In the genomic region with DNA sequence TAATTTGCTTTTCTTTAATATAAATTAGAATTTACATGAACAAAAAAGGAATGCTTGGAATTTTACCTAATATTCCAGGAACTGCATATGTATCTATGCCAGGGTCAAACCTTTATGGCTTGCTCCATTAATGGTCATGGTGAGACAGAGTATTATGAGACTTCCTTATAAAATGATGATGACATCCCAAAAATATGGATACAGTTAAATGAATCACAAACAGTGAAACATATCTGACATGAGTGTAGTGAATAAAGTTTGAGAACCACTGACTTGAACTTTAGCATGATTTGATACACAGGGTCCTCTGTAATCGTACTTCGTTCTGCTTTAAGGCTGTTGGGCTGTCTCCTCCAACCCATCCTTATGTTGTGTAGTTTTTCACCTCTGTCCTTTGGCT, we compare ENCODE assay signal across 22 cellular contexts. TPM values are rescaled to one million over a fixed set of nuclear protein-coding genes. Genes with fewer than 3 reads are reported as not detected.
DNase-seq lines count a peak whose midpoint lies in the region; ATAC-seq and TF ChIP-seq lines count a peak whose summit lies in the region.
"Had no signal": no experiment of that assay in that cellular context is flagged by ENCODE, and none has a peak within 500 bp of the region (broad histone marks: within the 10 kb centered on the region; RNA-seq: fewer than 3 reads in every experiment).

No MANE protein-coding gene starts in this region.

- H3K79me2 ChIP-seq in OCI-LY7 (ENCODE audit: insufficient read depth, low read depth, low read length) = no peaks in the 10 kb centered on the region

- H3K4me3 ChIP-seq in OCI-LY7 (ENCODE audit: low read depth, low read length, poor library complexity, severe bottlenecking) = no peak overlapping the region
- H3K4me3 ChIP-seq: Peyer's patch, prostate gland had no signal

- CTCF ChIA-PET in activated CD8-positive, alpha-beta T cell treated with anti-CD3 and anti-CD28 coated beads for 36 hours (lab: Charles Lee) = no interaction called here
- CTCF ChIA-PET in activated CD8-positive, alpha-beta T cell treated with anti-CD3 and anti-CD28 coated beads, Interleukin-2, amount 10 ng/mL, durations not matched to agents 7 days and 5 days (lab: Charles Lee) = no interaction called here
- CTCF ChIA-PET in OCI-LY7 (lab: Charles Lee; ENCODE audit: unreplicated experiment) = no interaction called here

- no peak overlapping the region for H3K4me2 ChIP-seq in OCI-LY7 (ENCODE audit: low read length)

- intact Hi-C loops in activated CD8-positive, alpha-beta T cell treated with anti-CD3 and anti-CD28 coated beads for 36 hours (cut with micrococcal nuclease) = no loop called here
- intact Hi-C loops in OCI-LY7 (cut with micrococcal nuclease; ENCODE audit: unreplicated experiment) = no loop called here

- no peaks in the 10 kb centered on the region for H3K9me2 ChIP-seq in OCI-LY7 (ENCODE audit: insufficient read depth, low read length)

- no peaks in the 10 kb centered on the region for H3K4me1 ChIP-seq in OCI-LY7 (ENCODE audit: insufficient read depth, low read length, poor library complexity, severe bottlenecking)
- H3K4me1 ChIP-seq: Peyer's patch, prostate gland had no signal

- no peaks in the 10 kb centered on the region for H3K9me3 Mint-ChIP-seq in activated CD8-positive, alpha-beta T cell treated with anti-CD3 and anti-CD28 coated beads for 36 hours
- H3K9me3 Mint-ChIP-seq in activated CD8-positive, alpha-beta T cell treated with anti-CD3 and anti-CD28 coated beads, Interleukin-2, amount 10 ng/mL, durations not matched to agents 7 days and 5 days (ENCODE audit: insufficient read depth) = no peaks in the 10 kb centered on the region
- H3K9me3 Mint-ChIP-seq in endothelial cell (ENCODE audit: unreplicated experiment) = no peaks in the 10 kb centered on the region
- no peaks in the 10 kb centered on the region for H3K9me3 Mint-ChIP-seq in stimulated activated effector memory CD8-positive, alpha-beta T cell treated with anti-CD3 and anti-CD28 coated beads, Interleukin-12 subunit alpha, Interleukin-12 subunit beta, amount 100 ng/mL, for 72 hours
- H3K9me3 Mint-ChIP-seq: activated naive CD8-positive, alpha-beta T cell treated with anti-CD3 and anti-CD28 coated beads, Interleukin-2, amount 50 U/mL, for 24 hours; activated T-cell treated with anti-CD3 and anti-CD28 coated beads, Interleukin-2, amount 50 U/mL, for 4 hours; immature natural killer cell; natural killer cell treated with Interleukin-12 subunit alpha and Interleukin-12 subunit beta and Interleukin-15 and Interleukin-18, amount 100 ng/mL, for 72 hours; type B pancreatic cell had no signal

- no peak overlapping the region for H2AFZ ChIP-seq in OCI-LY7 (ENCODE audit: low read length)

- H3K27me3 Mint-ChIP-seq in activated CD8-positive, alpha-beta T cell treated with anti-CD3 and anti-CD28 coated beads for 36 hours = no peaks in the 10 kb centered on the region
- no peaks in the 10 kb centered on the region for H3K27me3 Mint-ChIP-seq in activated CD8-positive, alpha-beta T cell treated with anti-CD3 and anti-CD28 coated beads, Interleukin-2, amount 10 ng/mL, durations not matched to agents 7 days and 5 days (ENCODE audit: low read depth)
- H3K27me3 Mint-ChIP-seq in endothelial cell (ENCODE audit: unreplicated experiment) = peaks cover 1% of the 10 kb centered on the region
- H3K27me3 Mint-ChIP-seq: activated naive CD8-positive, alpha-beta T cell treated with anti-CD3 and anti-CD28 coated beads, Interleukin-2, amount 50 U/mL, for 24 hours; natural killer cell treated with Interleukin-12 subunit alpha and Interleukin-12 subunit beta and Interleukin-15 and Interleukin-18, amount 100 ng/mL, for 72 hours; type B pancreatic cell had no signal

- peaks cover 36% of the 10 kb centered on the region for H3K36me3 ChIP-seq in OCI-LY7 (ENCODE audit: insufficient read depth, low read length)
- H3K36me3 ChIP-seq: prostate gland had no signal

- H3K27ac ChIP-seq in OCI-LY7 (ENCODE audit: low read depth, low read length, poor library complexity, severe bottlenecking) = no peak overlapping the region
- H3K27ac ChIP-seq: Peyer's patch, prostate gland had no signal

- no peaks in the 10 kb centered on the region for H3K4me1 Mint-ChIP-seq in activated CD8-positive, alpha-beta T cell treated with anti-CD3 and anti-CD28 coated beads for 36 hours (ENCODE audit: low read depth)
- H3K4me1 Mint-ChIP-seq in activated CD8-positive, alpha-beta T cell treated with anti-CD3 and anti-CD28 coated beads, Interleukin-2, amount 10 ng/mL, durations not matched to agents 7 days and 5 days (ENCODE audit: low read depth) = peaks cover 6% of the 10 kb centered on the region
- peaks cover 3% of the 10 kb centered on the region for H3K4me1 Mint-ChIP-seq in endothelial cell (ENCODE audit: unreplicated experiment)
- peaks cover 5% of the 10 kb centered on the region for H3K4me1 Mint-ChIP-seq in stimulated activated effector memory CD8-positive, alpha-beta T cell treated with anti-CD3 and anti-CD28 coated beads, Interleukin-12 subunit alpha, Interleukin-12 subunit beta, amount 100 ng/mL, for 72 hours
- H3K4me1 Mint-ChIP-seq: activated naive CD8-positive, alpha-beta T cell treated with anti-CD3 and anti-CD28 coated beads, Interleukin-2, amount 50 U/mL, for 24 hours had no signal

- peaks cover 13% of the 10 kb centered on the region for H3K36me3 Mint-ChIP-seq in activated CD8-positive, alpha-beta T cell treated with anti-CD3 and anti-CD28 coated beads for 36 hours (ENCODE audit: low read depth)
- peaks cover 13% of the 10 kb centered on the region for H3K36me3 Mint-ChIP-seq in activated CD8-positive, alpha-beta T cell treated with anti-CD3 and anti-CD28 coated beads, Interleukin-2, amount 10 ng/mL, durations not matched to agents 7 days and 5 days (ENCODE audit: low read depth)
- peaks cover 22% of the 10 kb centered on the region for H3K36me3 Mint-ChIP-seq in endothelial cell (ENCODE audit: low read depth, unreplicated experiment)
- H3K36me3 Mint-ChIP-seq in stimulated activated effector memory CD8-positive, alpha-beta T cell treated with anti-CD3 and anti-CD28 coated beads, Interleukin-12 subunit alpha, Interleukin-12 subunit beta, amount 100 ng/mL, for 72 hours = peaks cover 78% of the 10 kb centered on the region
- H3K36me3 Mint-ChIP-seq: natural killer cell treated with Interleukin-12 subunit alpha and Interleukin-12 subunit beta and Interleukin-15 and Interleukin-18, amount 100 ng/mL, for 72 hours had no signal

- TF ChIP-seq CTCF in activated CD8-positive, alpha-beta T cell treated with anti-CD3 and anti-CD28 coated beads for 36 hours (IDR thresholded peaks at IDR 0.05) = no peak
- TF ChIP-seq CTCF in OCI-LY7 (conservative IDR thresholded peaks at IDR 0.05; ENCODE audit: low read length) (no peak), endothelial cell (IDR thresholded peaks at IDR 0.05; ENCODE audit: unreplicated experiment) (no peak)

- H3K4me3 Mint-ChIP-seq in activated CD8-positive, alpha-beta T cell treated with anti-CD3 and anti-CD28 coated beads for 36 hours = no peak overlapping the region
- H3K4me3 Mint-ChIP-seq in activated CD8-positive, alpha-beta T cell treated with anti-CD3 and anti-CD28 coated beads, Interleukin-2, amount 10 ng/mL, durations not matched to agents 7 days and 5 days = no peak overlapping the region
- H3K4me3 Mint-ChIP-seq in endothelial cell (ENCODE audit: unreplicated experiment) = peak overlapping the region; percentile 37
- no peak overlapping the region for H3K4me3 Mint-ChIP-seq in stimulated activated effector memory CD8-positive, alpha-beta T cell treated with anti-CD3 and anti-CD28 coated beads, Interleukin-12 subunit alpha, Interleukin-12 subunit beta, amount 100 ng/mL, for 72 hours
- H3K4me3 Mint-ChIP-seq: activated naive CD8-positive, alpha-beta T cell treated with anti-CD3 and anti-CD28 coated beads, Interleukin-2, amount 50 U/mL, for 24 hours; activated T-cell treated with anti-CD3 and anti-CD28 coated beads, Interleukin-2, amount 50 U/mL, for 4 hours; immature natural killer cell; natural killer cell treated with Interleukin-12 subunit alpha and Interleukin-12 subunit beta and Interleukin-15 and Interleukin-18, amount 100 ng/mL, for 72 hours; type B pancreatic cell had no signal

- ATAC-seq in activated CD8-positive, alpha-beta T cell treated with anti-CD3 and anti-CD28 coated beads for 36 hours = no peak
- no peak for ATAC-seq in activated CD8-positive, alpha-beta T cell treated with anti-CD3 and anti-CD28 coated beads, Interleukin-2, amount 10 ng/mL, durations not matched to agents 7 days and 5 days
- no peak for ATAC-seq in stimulated activated effector memory CD8-positive, alpha-beta T cell treated with anti-CD3 and anti-CD28 coated beads, Interleukin-12 subunit alpha, Interleukin-12 subunit beta, amount 100 ng/mL, for 72 hours
- no peak for ATAC-seq in HG03521 (IDR thresholded peaks at IDR 0.05; ENCODE audit: unreplicated experiment)
- ATAC-seq: activated naive CD8-positive, alpha-beta T cell treated with anti-CD3 and anti-CD28 coated beads, Interleukin-2, amount 50 U/mL, for 24 hours; activated T-cell treated with anti-CD3 and anti-CD28 coated beads, Interleukin-2, amount 50 U/mL, for 4 hours; natural killer cell treated with Interleukin-12 subunit alpha and Interleukin-12 subunit beta and Interleukin-15 and Interleukin-18, amount 100 ng/mL, for 72 hours had no signal

- DNase-seq in activated CD8-positive, alpha-beta T cell treated with anti-CD3 and anti-CD28 coated beads for 36 hours = no peak
- DNase-seq in activated CD8-positive, alpha-beta T cell treated with anti-CD3 and anti-CD28 coated beads, Interleukin-2, amount 10 ng/mL, durations not matched to agents 7 days and 5 days = no peak
- DNase-seq in OCI-LY7 (ENCODE audit: low spot score) = no peak
- DNase-seq in endothelial cell (ENCODE audit: low spot score) = no peak
- DNase-seq in stimulated activated effector memory CD8-positive, alpha-beta T cell treated with anti-CD3 and anti-CD28 coated beads, Interleukin-12 subunit alpha, Interleukin-12 subunit beta, amount 100 ng/mL, for 72 hours (ENCODE audit: low spot score in 2 of 2) = no peak
- DNase-seq in stimulated activated CD8-positive, alpha-beta memory T cell treated with anti-CD3 and anti-CD28 coated beads, Interleukin-4, amount 100 ng/mL, for 48 hours = no peak
- DNase-seq in stimulated activated CD4-positive, alpha-beta T cell treated with anti-CD3 and anti-CD28 coated beads, Interleukin-1b, Interleukin-23, amount 100 ng/mL, for 48 hours = no peak
- DNase-seq: activated naive CD8-positive, alpha-beta T cell treated with anti-CD3 and anti-CD28 coated beads, Interleukin-2, amount 50 U/mL, for 24 hours; activated T-cell treated with anti-CD3 and anti-CD28 coated beads, Interleukin-2, amount 50 U/mL, for 4 hours; glutamatergic neuron; GOT3; immature natural killer cell; mesenchymal stem cell; MM.1S; NCI-H2081; NCI-H526; Peyer's patch; stimulated activated naive CD4-positive, alpha-beta T cell had no signal

- BruUV-seq in OCI-LY7 (replicated peaks; lab: Mats Ljungman, UMichigan) = TSS peak; percentile 21

- H4K20me1 ChIP-seq in OCI-LY7 (ENCODE audit: insufficient read depth, low read length) = no peaks in the 10 kb centered on the region

- H3K27ac Mint-ChIP-seq in activated CD8-positive, alpha-beta T cell treated with anti-CD3 and anti-CD28 coated beads for 36 hours = peak overlapping the region; percentile 55
- H3K27ac Mint-ChIP-seq in activated CD8-positive, alpha-beta T cell treated with anti-CD3 and anti-CD28 coated beads, Interleukin-2, amount 10 ng/mL, durations not matched to agents 7 days and 5 days = no peak overlapping the region
- H3K27ac Mint-ChIP-seq in endothelial cell (ENCODE audit: unreplicated experiment) = no peak overlapping the region
- H3K27ac Mint-ChIP-seq in stimulated activated effector memory CD8-positive, alpha-beta T cell treated with anti-CD3 and anti-CD28 coated beads, Interleukin-12 subunit alpha, Interleukin-12 subunit beta, amount 100 ng/mL, for 72 hours = peak overlapping the region; percentile 62
- H3K27ac Mint-ChIP-seq: activated naive CD8-positive, alpha-beta T cell treated with anti-CD3 and anti-CD28 coated beads, Interleukin-2, amount 50 U/mL, for 24 hours; type B pancreatic cell had no signal

- H3K9me3 ChIP-seq in OCI-LY7 (ENCODE audit: low read length) = no peaks in the 10 kb centered on the region
- H3K9me3 ChIP-seq: Peyer's patch, prostate gland had no signal

- POLR2A ChIA-PET in activated CD8-positive, alpha-beta T cell treated with anti-CD3 and anti-CD28 coated beads for 36 hours (lab: Charles Lee) = no interaction called here
- POLR2A ChIA-PET in activated CD8-positive, alpha-beta T cell treated with anti-CD3 and anti-CD28 coated beads, Interleukin-2, amount 10 ng/mL, durations not matched to agents 7 days and 5 days (lab: Charles Lee) = no interaction called here
- POLR2A ChIA-PET in OCI-LY7 (lab: Charles Lee) = no interaction called here

RNA-seq across cellular contexts. Expression of gene MARCHF5, which starts 51.8 kb away (rescaled TPM):
- total RNA-seq in activated CD8-positive, alpha-beta T cell treated with anti-CD3 and anti-CD28 coated beads for 36 hours = 10 to 100 TPM; 25.4 to 29.3 TPM
- total RNA-seq in activated CD8-positive, alpha-beta T cell treated with anti-CD3 and anti-CD28 coated beads, Interleukin-2, amount 10 ng/mL, durations not matched to agents 7 days and 5 days = 10 to 100 TPM; 21.3 to 24.3 TPM
- 3.8 and 5.9 TPM in 2 replicates for total RNA-seq in OCI-LY7 (2014; rRNA removed; shearing (Covaris generic))
- 31.7 and 36.0 TPM in 2 replicates for total RNA-seq in OCI-LY7 (2022)
- total RNA-seq in endothelial cell (ENCODE audit: unreplicated experiment) = 46.0 TPM

RNA-seq across cellular contexts. Expression of gene CPEB3, which starts 51.9 kb away (rescaled TPM):
- total RNA-seq in activated CD8-positive, alpha-beta T cell treated with anti-CD3 and anti-CD28 coated beads for 36 hours = 1 to 10 TPM; 1.8 to 2.2 TPM
- 1 to 10 TPM; 2.3 to 2.4 TPM for total RNA-seq in activated CD8-positive, alpha-beta T cell treated with anti-CD3 and anti-CD28 coated beads, Interleukin-2, amount 10 ng/mL, durations not matched to agents 7 days and 5 days
- 0.26 and 0.66 TPM in 2 replicates for total RNA-seq in OCI-LY7 (2014; rRNA removed; shearing (Covaris generic))
- total RNA-seq in OCI-LY7 (2022) (2.9 and 3.2 TPM in 2 replicates), endothelial cell (ENCODE audit: unreplicated experiment) (2.4 TPM)

Comparison
In these comparisons a context has a peak if more than half of its experiments do, and no peak if none do; other contexts are left out.
1. H3K27ac Mint-ChIP-seq: peak in activated CD8-positive, alpha-beta T cell treated with anti-CD3 and anti-CD28 coated beads for 36 hours (single experiment) and stimulated activated effector memory CD8-positive, alpha-beta T cell treated with anti-CD3 and anti-CD28 coated beads, Interleukin-12 subunit alpha, Interleukin-12 subunit beta, amount 100 ng/mL, for 72 hours (single experiment); none in activated CD8-positive, alpha-beta T cell treated with anti-CD3 and anti-CD28 coated beads, Interleukin-2, amount 10 ng/mL, durations not matched to agents 7 days and 5 days (single experiment) and endothelial cell (single experiment).